29 cellular contexts compared by ENCODE assay signal in genomic region chr11:17414992-17415391, GRCh38. TPM values are rescaled to one million over a fixed set of nuclear protein-coding genes. Genes with fewer than 3 reads are reported as not detected.
"Had no signal": no experiment of that assay in that cellular context is flagged by ENCODE, and none has a peak within 500 bp of the region (broad histone marks: within the 10 kb centered on the region; RNA-seq: fewer than 3 reads in every experiment).

No MANE protein-coding gene starts in this region.

- FAIRE-seq: small intestine had no signal

- H3K4me1 ChIP-seq: breast epithelium had no signal

- H3K27me3 ChIP-seq: thyroid gland had no signal

- H3K9me3 ChIP-seq: breast epithelium, heart left ventricle, neutrophil, stomach, thyroid gland had no signal

- H3K27ac ChIP-seq: breast epithelium, neutrophil, thyroid gland had no signal

- DNase-seq: activated CD4-positive, alpha-beta T cell treated with anti-CD3 and anti-CD28 coated beads for 48 hours; activated naive CD4-positive, alpha-beta T cell treated with Interleukin-2 at 50 U/mL for 16 hours; activated T-cell treated with anti-CD3 and anti-CD28 coated beads for 4 hours; activated T-cell treated with anti-CD3 and anti-CD28 coated beads, Interleukin-2, amount 50 U/mL, for 72 hours; amygdala; endodermal cell; foreskin fibroblast; hypothalamus; immature natural killer cell; mesendoderm; natural killer cell; retina; stimulated activated CD4-positive, alpha-beta T cell treated with anti-CD3 and anti-CD28 coated beads, Interleukin-1b, Interleukin-23, amount 100 ng/mL, for 48 hours; stimulated activated CD4-positive, alpha-beta T cell treated with anti-CD3 and anti-CD28 coated beads, Interleukin-4, amount 100 ng/mL, for 4 hours; stimulated activated CD8-positive, alpha-beta memory T cell treated with anti-CD3 and anti-CD28 coated beads, Interleukin-4, amount 100 ng/mL, for 48 hours; stomach; thyroid gland had no signal

- H3K9me3 Mint-ChIP-seq: activated T-cell treated with anti-CD3 and anti-CD28 coated beads, Interleukin-2, amount 50 U/mL, for 72 hours; central memory CD8-positive, alpha-beta T cell; dendritic cell treated with granulocyte-macrophage colony-stimulating factor and Interleukin-4, amounts not matched to agents 40 ng/mL and 50 ng/mL, for 4 days; endodermal cell; natural killer cell; stimulated activated memory B cell treated with anti-CD40 and anti-IgM and Interleukin-4, amounts not matched to agents 10 μg/mL and 1 μg/mL and 100 μg/mL, for 72 hours had no signal

- H3K27ac Mint-ChIP-seq: activated T-cell treated with anti-CD3 and anti-CD28 coated beads, Interleukin-2, amount 50 U/mL, for 72 hours; dendritic cell treated with granulocyte-macrophage colony-stimulating factor and Interleukin-4, amounts not matched to agents 40 ng/mL and 50 ng/mL, for 4 days; endodermal cell; immature natural killer cell; natural killer cell; progenitor cell of endocrine pancreas; stimulated activated memory B cell treated with anti-CD40 and anti-IgM and Interleukin-4, amounts not matched to agents 10 μg/mL and 1 μg/mL and 100 μg/mL, for 72 hours had no signal

- H3K4me1 Mint-ChIP-seq: central memory CD8-positive, alpha-beta T cell; immature natural killer cell; natural killer cell; stimulated activated memory B cell treated with anti-CD40 and anti-IgM and Interleukin-4, amounts not matched to agents 10 μg/mL and 1 μg/mL and 100 μg/mL, for 72 hours had no signal

- H3K36me3 ChIP-seq: breast epithelium, heart left ventricle, neutrophil, stomach, thyroid gland had no signal

- H3K4me3 Mint-ChIP-seq: activated T-cell treated with anti-CD3 and anti-CD28 coated beads, Interleukin-2, amount 50 U/mL, for 72 hours; central memory CD8-positive, alpha-beta T cell; dendritic cell treated with granulocyte-macrophage colony-stimulating factor and Interleukin-4, amounts not matched to agents 40 ng/mL and 50 ng/mL, for 4 days; endodermal cell; immature natural killer cell; natural killer cell; stimulated activated memory B cell treated with anti-CD40 and anti-IgM and Interleukin-4, amounts not matched to agents 10 μg/mL and 1 μg/mL and 100 μg/mL, for 72 hours had no signal

- H3K36me3 Mint-ChIP-seq: immature natural killer cell; natural killer cell; stimulated activated memory B cell treated with anti-CD40 and anti-IgM and Interleukin-4, amounts not matched to agents 10 μg/mL and 1 μg/mL and 100 μg/mL, for 72 hours had no signal

- H3K4me3 ChIP-seq: breast epithelium, heart left ventricle, lung, stomach, thyroid gland had no signal

- ATAC-seq: activated T-cell treated with anti-CD3 and anti-CD28 coated beads, Interleukin-2, amount 50 U/mL, for 72 hours; esophagus mucosa; natural killer cell; SK-N-SH treated with all-trans-retinoic acid at 6 μM for 48 hours had no signal

RNA-seq across cellular contexts. Expression of gene KCNJ11, which starts 26.5 kb away (rescaled TPM):
- total RNA-seq: osteocyte had no signal
- polyA plus RNA-seq: immature natural killer cell had no signal
